Comparison of ENCODE assay signal across 19 cellular contexts in the genomic region with DNA sequence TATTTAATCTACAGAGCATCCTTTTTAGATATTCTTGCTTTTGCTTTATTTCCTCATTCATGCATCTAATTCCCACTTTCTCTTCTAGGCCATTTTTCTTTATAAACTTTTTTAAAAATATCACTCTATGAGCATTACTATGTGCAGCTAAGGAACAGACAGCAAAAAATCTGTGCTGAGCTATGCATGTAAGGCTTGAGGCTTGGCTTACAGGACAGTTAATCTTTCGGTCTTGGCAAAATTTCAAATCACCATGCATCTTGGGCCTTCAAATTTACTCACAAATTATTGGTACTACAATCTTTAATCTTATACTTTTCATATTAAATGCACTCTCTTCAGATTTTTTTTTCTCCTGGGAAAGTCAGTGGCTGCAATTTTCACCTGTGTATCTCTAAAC.
DNase-seq lines count a peak whose midpoint lies in the region; ATAC-seq and TF ChIP-seq lines count a peak whose summit lies in the region.
"Had no signal": no experiment of that assay in that cellular context is flagged by ENCODE, and none has a peak within 500 bp of the region (broad histone marks: within the 10 kb centered on the region; RNA-seq: fewer than 3 reads in every experiment).

No MANE protein-coding gene starts in this region.

- no peak for DNase-seq in right cardiac atrium
- no peak for DNase-seq in Right ventricle myocardium inferior (ENCODE audit: missing footprints)
- DNase-seq in retinal pigment epithelial cell (ENCODE audit: low read depth), result peak; percentile 41
- no peak for DNase-seq in cerebellar cortex (ENCODE audit: low spot score)
- no peak for DNase-seq in GOT3 (lab: John Stamatoyannopoulos, UW)
- DNase-seq: DMS53, GF-D8, MV-4-11, NCI-H1694, NCI-H2081, NCI-H2171, NCI-H345, NCI-H524, NCI-H774, Peyer's patch had no signal

- TF ChIP-seq POLR2A in gastroesophageal sphincter (IDR thresholded peaks at IDR 0.05), result no peak

- peak overlapping the region; percentile 21 for H3K27ac ChIP-seq in right cardiac atrium (ENCODE audit: low read length)
- peak overlapping the region; percentile 61 to 74 (median 67) for H3K27ac ChIP-seq in gastroesophageal sphincter
- H3K27ac ChIP-seq: A549 had no signal

- intact Hi-C loops in right cardiac atrium (cut with DNase I) (no loop called here), Right ventricle myocardium inferior (cut with DNase I) (no loop called here)

- no peaks in the 10 kb centered on the region for H3K36me3 ChIP-seq in gastroesophageal sphincter
- H3K36me3 ChIP-seq: Peyer's patch had no signal

- peaks cover 1% of the 10 kb centered on the region for H3K4me1 ChIP-seq in right cardiac atrium (ENCODE audit: control insufficient read depth, insufficient read depth, low read length)
- H3K4me1 ChIP-seq in gastroesophageal sphincter, result peaks cover 0 to 16% (median 3%) of the 10 kb centered on the region in 3 donors

- TF ChIP-seq EP300 in gastroesophageal sphincter (IDR thresholded peaks at IDR 0.05), result no peak

- H3K9me3 ChIP-seq in right cardiac atrium (ENCODE audit: control insufficient read depth, low read length) (no peaks in the 10 kb centered on the region), gastroesophageal sphincter (no peaks in the 10 kb centered on the region)
- H3K9me3 ChIP-seq: A549, Peyer's patch had no signal

- H3K4me3 ChIP-seq in right cardiac atrium (ENCODE audit: low read length), result no peak overlapping the region
- no peak overlapping the region for H3K4me3 ChIP-seq in gastroesophageal sphincter
- no peak overlapping the region for H3K4me3 ChIP-seq in retinal pigment epithelial cell (ENCODE audit: low read length)
- H3K4me3 ChIP-seq: A549, Peyer's patch had no signal

- 46% methylated on average over 1 of the region's 1 CpG for WGBS in right cardiac atrium
- 20% methylated on average over 1 of the region's 1 CpG; no CpG with 5 or more reads in 1 of the 2 donors for WGBS in gastroesophageal sphincter (ENCODE audit: low coverage in 1 of 2), 2 donors

- ATAC-seq in right cardiac atrium, result no peak
- ATAC-seq in Right ventricle myocardium inferior, result no peak
- ATAC-seq in gastroesophageal sphincter, result no peak
- ATAC-seq in HG02973 (IDR thresholded peaks at IDR 0.05; ENCODE audit: unreplicated experiment), result no peak
- ATAC-seq: A549, HCT116 had no signal

- H3K27me3 ChIP-seq in right cardiac atrium (ENCODE audit: control insufficient read depth, insufficient read depth), result no peaks in the 10 kb centered on the region
- no peaks in the 10 kb centered on the region for H3K27me3 ChIP-seq in gastroesophageal sphincter
- H3K27me3 ChIP-seq: Peyer's patch had no signal

- TF ChIP-seq CTCF in gastroesophageal sphincter (IDR thresholded peaks at IDR 0.05) (no peak), retinal pigment epithelial cell (conservative IDR thresholded peaks at IDR 0.05; ENCODE audit: low read depth, low read length) (no peak)
